In genomic region chr4:139082750-139083532, GRCh38 we compare ENCODE assay signal across 8 cellular contexts.
DNase-seq lines count a peak whose midpoint lies in the region; ATAC-seq and TF ChIP-seq lines count a peak whose summit lies in the region.

No MANE protein-coding gene starts in this region.

- DNase-seq in Ammon's horn (ENCODE audit: low spot score) (peak; percentile 98), NCI-H460 (ENCODE audit: extremely low read depth, low read depth) (peak; percentile 96), cerebellum (ENCODE audit: low spot score) (peak; percentile 95), islet precursor cell (peak; percentile 99)
- peak; percentile 76 for DNase-seq in activated CD4-positive, alpha-beta T cell treated with anti-CD3 and anti-CD28 coated beads for 1 hour
- peak; percentile 77 for DNase-seq in stimulated activated CD4-positive, alpha-beta T cell treated with anti-CD3 and anti-CD28 coated beads, Interleukin-12 subunit alpha, Interleukin-12 subunit beta, amount 100 ng/mL, for 4 hours

- peak; percentile 83 for ATAC-seq in HG03432 (IDR thresholded peaks at IDR 0.05; ENCODE audit: unreplicated experiment)

- peak; percentile 59 for TF ChIP-seq POLR2A in GM19193 (IDR thresholded peaks at IDR 0.05; ENCODE audit: extremely low read depth, insufficient read depth, insufficient read length)

Comparison
In these comparisons a context has a peak if more than half of its experiments do, and no peak if none do; other contexts are left out.
1. Peak in every context shown above with its lines: DNase-seq and ATAC-seq.